6 cellular contexts compared by ENCODE assay signal in the genomic region with DNA sequence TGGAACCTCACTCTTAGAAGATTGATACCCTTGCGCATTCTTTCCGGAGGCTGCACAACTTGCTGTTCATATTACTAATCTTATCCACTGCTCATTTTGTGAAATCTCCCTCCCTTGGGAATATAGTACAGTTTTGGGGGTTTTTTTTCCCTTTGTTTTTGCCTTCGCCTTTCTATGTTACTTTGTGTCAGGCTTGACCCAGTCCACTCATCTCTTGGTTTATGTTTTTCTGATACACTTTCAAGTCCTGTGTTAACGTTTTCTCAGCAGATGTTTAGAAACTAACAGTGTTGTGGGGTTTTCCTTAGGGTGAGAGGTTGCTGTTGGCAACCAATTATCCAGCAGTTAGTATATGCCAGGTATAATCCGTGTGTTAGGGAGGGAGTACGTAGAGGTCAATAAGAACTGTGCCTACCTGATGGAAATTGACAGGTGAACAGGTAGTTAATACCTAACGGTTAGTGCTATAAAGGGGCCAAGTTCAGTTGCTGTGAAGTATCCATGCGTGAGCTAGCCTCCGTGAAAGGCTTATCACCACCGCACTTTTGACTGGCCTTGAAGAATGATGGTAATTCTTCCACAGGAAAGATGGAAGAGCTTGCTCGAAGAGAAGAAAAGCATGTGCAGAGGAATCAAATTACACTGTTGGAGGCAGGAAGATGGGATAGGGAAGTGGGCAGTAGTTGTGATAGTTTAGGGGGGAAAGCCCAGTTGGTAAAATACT. TPM values are rescaled to one million over a fixed set of nuclear protein-coding genes. Genes with fewer than 3 reads are reported as not detected.
A peak's percentile ranks its signal among the peaks of the same experiment; 100 is the strongest.
DNase-seq lines count a peak whose midpoint lies in the region; ATAC-seq, FAIRE-seq and TF ChIP-seq lines count a peak whose summit lies in the region.

No MANE protein-coding gene starts in this region.

- H3K18ac ChIP-seq in neuronal stem cell (ENCODE audit: low read length) = no peak overlapping the region

- H3K9me3 ChIP-seq in neuronal stem cell (replicated peaks in 1 of 2; ENCODE audit: control insufficient read depth in 2 of 2, insufficient read depth in 1 of 2, low read depth in 1 of 2, low read length in 2 of 2) = no peaks in the 10 kb centered on the region

- peak overlapping the region; percentile 95 to 98 (median 97) for H3K4me3 Mint-ChIP-seq in IgD-negative memory B cell

- DNase-seq in bronchial epithelial cell (ENCODE audit: low read depth) = peak; percentile 23
- no peak for DNase-seq in neuronal stem cell (ENCODE audit: low spot score)
- DNase-seq in GDM1 (lab: John Stamatoyannopoulos, UW) = no peak

- no peak overlapping the region for H2BK15ac ChIP-seq in neuronal stem cell (ENCODE audit: low read length)

- no peak for TF ChIP-seq CTCF in 22Rv1 (IDR thresholded peaks at IDR 0.05)
- TF ChIP-seq CTCF in bronchial epithelial cell (IDR thresholded peaks at IDR 0.05; ENCODE audit: insufficient read depth, low read length, severe bottlenecking) = no peak

- no peak overlapping the region for H3K14ac ChIP-seq in neuronal stem cell (ENCODE audit: low read length)

- H3K4me1 ChIP-seq in neuronal stem cell (ENCODE audit: control insufficient read depth in 2 of 2, insufficient read depth in 1 of 2, low read depth in 1 of 2, low read length in 2 of 2) = peaks cover 6 to 9% of the 10 kb centered on the region in 2 donors

- H2BK12ac ChIP-seq in neuronal stem cell (ENCODE audit: low read length) = no peak overlapping the region

- H3K36me3 ChIP-seq in bronchial epithelial cell (ENCODE audit: control insufficient read depth, insufficient read depth, low read length) (peaks cover 7% of the 10 kb centered on the region), neuronal stem cell (replicated peaks in 1 of 2; ENCODE audit: control insufficient read depth in 2 of 2, insufficient read depth in 2 of 2, low read length in 2 of 2) (peaks cover 2 to 29% of the 10 kb centered on the region in 2 donors)

- H3K4me3 ChIP-seq in bronchial epithelial cell (ENCODE audit: low read depth, low read length) = peak overlapping the region; percentile 97
- H3K4me3 ChIP-seq in neuronal stem cell (ENCODE audit: low read length in 2 of 2) = peak overlapping the region; percentile 83 to 91

- H4K91ac ChIP-seq in neuronal stem cell (ENCODE audit: low read depth, low read length, poor library complexity) = no peak overlapping the region

- peaks cover 3% of the 10 kb centered on the region for H3K79me1 ChIP-seq in neuronal stem cell (ENCODE audit: low read depth, low read length)

- no peaks in the 10 kb centered on the region for H3K27me3 Mint-ChIP-seq in IgD-negative memory B cell

- H3K4me2 ChIP-seq in neuronal stem cell (ENCODE audit: insufficient read depth, low read length, poor library complexity, severe bottlenecking) = peak overlapping the region; percentile 74

- no peak overlapping the region for H2BK120ac ChIP-seq in neuronal stem cell (ENCODE audit: low read depth, low read length)

- H4K8ac ChIP-seq in neuronal stem cell (ENCODE audit: low read depth, low read length) = no peak overlapping the region

- H3K27me3 ChIP-seq in bronchial epithelial cell (ENCODE audit: control insufficient read depth, insufficient read depth, low read length) = no peaks in the 10 kb centered on the region
- H3K27me3 ChIP-seq in neuronal stem cell (ENCODE audit: control insufficient read depth in 3 of 3, insufficient read depth in 3 of 3, low read depth in 1 of 3, low read length in 3 of 3) = no peaks in the 10 kb centered on the region

- H3K27ac ChIP-seq in 22Rv1 = peak overlapping the region; percentile 99
- H3K27ac ChIP-seq in neuronal stem cell (replicated peaks; ENCODE audit: low read length) = peak overlapping the region; percentile 99

- peak overlapping the region; percentile 12 for H3K23ac ChIP-seq in neuronal stem cell (ENCODE audit: low read depth, low read length, poor library complexity)

- no peak overlapping the region for H2AK5ac ChIP-seq in neuronal stem cell (ENCODE audit: low read depth, low read length)

- ATAC-seq in HG03039 (IDR thresholded peaks at IDR 0.05; ENCODE audit: unreplicated experiment) = no peak

- peaks cover 5% of the 10 kb centered on the region for H3K36me3 Mint-ChIP-seq in IgD-negative memory B cell

- no CpG with 5 or more reads among the region's 11 CpGs for WGBS in neuronal stem cell (ENCODE audit: extremely low coverage in 2 of 2, insufficient read length in 2 of 2, insufficient replicate concordance in 1 of 2), 2 donors

- H3K4me1 Mint-ChIP-seq in IgD-negative memory B cell = peaks cover 25 to 42% (median 33%) of the 10 kb centered on the region in 3 donors

- peak overlapping the region; percentile 94 for H3K9ac ChIP-seq in neuronal stem cell (ENCODE audit: low read depth, low read length, poor library complexity)

- H3K27ac Mint-ChIP-seq in IgD-negative memory B cell = peak overlapping the region; percentile 97 to 100 (median 97)

- H2BK5ac ChIP-seq in neuronal stem cell (ENCODE audit: low read length) = no peak overlapping the region

- peak overlapping the region; percentile 84 for H2AFZ ChIP-seq in neuronal stem cell (ENCODE audit: low read length)

- H3K9me3 Mint-ChIP-seq in IgD-negative memory B cell = no peaks in the 10 kb centered on the region

- peak; percentile 32 for FAIRE-seq in bronchial epithelial cell (lab: Jason Lieb, UNC)

- H3K4ac ChIP-seq in neuronal stem cell (ENCODE audit: low read length) = no peak overlapping the region

RNA-seq across cellular contexts. Expression of a gene that starts 1.4 kb away (rescaled TPM):
- polyA plus RNA-seq in IgD-negative memory B cell = 19.1 TPM
- 20.5 and 25.5 TPM in 2 replicates for total RNA-seq in bronchial epithelial cell
- 25.3 TPM for polyA plus RNA-seq in neuronal stem cell (2013, experiment 1 of 2)
- polyA plus RNA-seq in neuronal stem cell (2013, experiment 2 of 2) = 25.5 TPM

RNA-seq across cellular contexts. Expression of a gene that starts 2.0 kb away (rescaled TPM):
- polyA plus RNA-seq in IgD-negative memory B cell = 58.3 TPM
- 18.2 and 19.5 TPM in 2 replicates for total RNA-seq in bronchial epithelial cell
- polyA plus RNA-seq in neuronal stem cell (2013, experiment 1 of 2) = 55.2 TPM
- 58.3 TPM for polyA plus RNA-seq in neuronal stem cell (2013, experiment 2 of 2)

RNA-seq across cellular contexts. Expression of a gene that starts 21.1 kb away (rescaled TPM):
- polyA plus RNA-seq in IgD-negative memory B cell = 0.33 TPM
- total RNA-seq in bronchial epithelial cell = not detected in 2 replicates
- not detected for polyA plus RNA-seq in neuronal stem cell (2013, experiment 1 of 2)
- not detected for polyA plus RNA-seq in neuronal stem cell (2013, experiment 2 of 2)

RNA-seq across cellular contexts. Expression of a gene that starts 31.9 kb away (rescaled TPM):
- polyA plus RNA-seq in IgD-negative memory B cell = not detected
- not detected in 2 replicates for total RNA-seq in bronchial epithelial cell
- polyA plus RNA-seq in neuronal stem cell (2013, experiment 1 of 2) = not detected
- polyA plus RNA-seq in neuronal stem cell (2013, experiment 2 of 2) = not detected

RNA-seq across cellular contexts. Expression of a gene that starts 35.1 kb away (rescaled TPM):
- polyA plus RNA-seq in IgD-negative memory B cell = 0.76 TPM
- 0.26 TPM in 2 replicates for total RNA-seq in bronchial epithelial cell
- polyA plus RNA-seq in neuronal stem cell (2013, experiment 1 of 2) = 2.5 TPM
- polyA plus RNA-seq in neuronal stem cell (2013, experiment 2 of 2) = 2.1 TPM
